8 cellular contexts compared by ENCODE assay signal in the genomic region with DNA sequence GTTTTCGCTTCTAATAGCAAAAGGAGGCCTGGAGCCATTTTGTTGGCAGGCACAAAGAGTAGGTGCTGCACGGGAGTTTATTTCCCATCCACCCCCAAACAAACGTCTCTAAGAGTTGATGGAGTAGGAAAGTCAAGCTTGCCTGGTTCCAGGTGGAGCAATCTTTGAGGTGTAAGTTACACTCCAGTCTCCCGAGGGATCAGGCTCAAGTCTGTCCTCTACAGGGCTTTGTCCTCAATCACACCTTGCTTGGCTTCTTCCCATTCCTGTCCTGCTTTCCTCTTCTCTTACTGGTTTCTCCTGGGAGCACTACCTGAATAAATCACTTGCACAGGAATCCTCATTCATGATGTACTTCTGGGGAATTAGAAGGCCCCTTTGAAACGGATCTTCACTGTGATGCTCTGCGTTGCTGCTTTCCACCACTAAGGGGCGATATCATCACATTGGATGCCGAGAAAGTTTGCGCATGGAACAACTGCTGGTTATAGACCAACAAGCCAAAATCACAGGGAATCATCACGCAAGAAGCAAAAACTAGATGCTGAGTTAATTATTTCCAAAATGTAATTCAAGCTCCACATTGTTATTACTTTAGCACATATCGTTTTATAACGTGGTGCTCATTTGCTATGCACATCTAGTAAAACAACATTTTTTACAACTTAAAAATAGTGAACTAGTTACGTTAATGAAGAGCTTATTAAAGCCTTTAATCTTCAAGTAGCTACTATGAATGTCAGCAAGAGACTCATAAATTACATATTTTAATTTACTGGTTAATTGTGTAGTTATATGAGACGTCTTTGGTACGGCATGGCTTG.
DNase-seq lines count a peak whose midpoint lies in the region; ATAC-seq and TF ChIP-seq lines count a peak whose summit lies in the region.

No MANE protein-coding gene starts in this region.

- no peaks in the 10 kb centered on the region for H3K27me3 Mint-ChIP-seq in activated CD4-positive, alpha-beta T cell treated with anti-CD3 and anti-CD28 coated beads for 36 hours

- CTCF ChIA-PET in activated CD4-positive, alpha-beta T cell treated with anti-CD3 and anti-CD28 coated beads for 36 hours (lab: Charles Lee): interaction anchor here (0.6 to 3.6 kb wide), 56 partner anchors 9 to 771 kb away, joined by 3 to 22 read pairs (median 4); no protein-coding TSS in a partner anchor

- H3K4me1 Mint-ChIP-seq in activated CD4-positive, alpha-beta T cell treated with anti-CD3 and anti-CD28 coated beads for 36 hours: peaks cover 33% of the 10 kb centered on the region

- H3K4me3 Mint-ChIP-seq in activated CD4-positive, alpha-beta T cell treated with anti-CD3 and anti-CD28 coated beads for 36 hours: no peak overlapping the region

- H3K36me3 Mint-ChIP-seq in activated CD4-positive, alpha-beta T cell treated with anti-CD3 and anti-CD28 coated beads for 36 hours (ENCODE audit: low read depth): no peaks in the 10 kb centered on the region

- TF ChIP-seq CTCF in GM12873 (IDR thresholded peaks at IDR 0.05; ENCODE audit: insufficient read depth, low read depth, low read length, missing control alignments): peak; percentile 91

- ATAC-seq in activated CD4-positive, alpha-beta T cell treated with anti-CD3 and anti-CD28 coated beads for 36 hours: peak; percentile 60

- intact Hi-C loops in activated CD4-positive, alpha-beta T cell treated with anti-CD3 and anti-CD28 coated beads for 36 hours (cut with DNase I, micrococcal nuclease): loop anchor here (1.0 to 10.0 kb wide), 9 partner anchors 60 to 438 kb away; a partner anchor contains a TSS

- H3K27ac Mint-ChIP-seq in activated CD4-positive, alpha-beta T cell treated with anti-CD3 and anti-CD28 coated beads for 36 hours: no peak overlapping the region

- POLR2A ChIA-PET in activated CD4-positive, alpha-beta T cell treated with anti-CD3 and anti-CD28 coated beads for 36 hours (lab: Charles Lee): interaction anchor here (0.6 kb wide), 1 partner anchor 187 kb away, joined by 4 read pairs; no protein-coding TSS in a partner anchor

- DNase-seq in A172 (ENCODE audit: low spot score) (peak; percentile 22), NCI-H2227 treated with DMSO at 0.1 percent for 48 hours (lab: John Stamatoyannopoulos, UW) (peak; percentile 18), dermis blood vessel endothelial cell (peak; percentile 74), lung microvascular endothelial cell (ENCODE audit: low read depth in 2 of 2) (peak; percentile 50 to 66), GOT3 (lab: John Stamatoyannopoulos, UW) (no peak)
- peak; percentile 77 for DNase-seq in activated CD4-positive, alpha-beta T cell treated with anti-CD3 and anti-CD28 coated beads for 36 hours
- peak; percentile 36 for DNase-seq in stimulated activated CD8-positive, alpha-beta memory T cell treated with anti-CD3 and anti-CD28 coated beads, Interleukin-4, amount 100 ng/mL, for 24 hours (ENCODE audit: low read depth)

- no peaks in the 10 kb centered on the region for H3K9me3 Mint-ChIP-seq in activated CD4-positive, alpha-beta T cell treated with anti-CD3 and anti-CD28 coated beads for 36 hours (ENCODE audit: low read depth)
